Comparison of ENCODE assay signal across 14 cellular contexts in the genomic region with DNA sequence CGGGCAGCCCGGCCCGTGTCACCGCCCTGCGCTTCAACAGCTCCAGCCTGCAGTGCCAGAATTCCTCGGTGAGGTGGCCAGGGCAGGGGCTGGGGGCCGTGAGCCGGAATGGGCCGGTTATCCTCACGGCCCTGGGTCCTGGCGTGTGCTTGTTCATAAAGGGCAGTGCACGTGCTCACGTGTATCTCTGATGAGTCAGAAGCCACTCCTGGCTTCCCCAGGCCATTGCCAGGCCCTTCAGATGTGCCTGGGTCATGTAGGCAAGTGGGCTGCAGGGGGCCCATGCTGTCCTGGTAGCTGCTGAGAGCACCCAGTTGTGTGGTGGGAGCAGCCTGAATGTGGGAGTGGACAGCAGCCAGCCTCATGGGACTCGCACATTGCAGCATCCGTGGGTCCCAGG. TPM values are rescaled to one million over a fixed set of nuclear protein-coding genes. Genes with fewer than 3 reads are reported as not detected.
DNase-seq lines count a peak whose midpoint lies in the region; ATAC-seq and TF ChIP-seq lines count a peak whose summit lies in the region.
"Had no signal": no experiment of that assay in that cellular context is flagged by ENCODE, and none has a peak within 500 bp of the region (broad histone marks: within the 10 kb centered on the region; RNA-seq: fewer than 3 reads in every experiment).

No MANE protein-coding gene starts in this region.

- ATAC-seq in IMR-90 (ENCODE audit: low read depth), result no peak
- ATAC-seq: GM12878, left colon had no signal

- H3K23ac ChIP-seq in IMR-90 (ENCODE audit: low read depth, low read length), result no peak overlapping the region

- H3K18ac ChIP-seq in IMR-90 (ENCODE audit: low read depth, low read length), result no peak overlapping the region; the same call in 1 of the 2 replicates

- H2AK5ac ChIP-seq in IMR-90 (ENCODE audit: low read depth, low read length), result peak overlapping the region; percentile 5; the same call in 1 of the 2 replicates

- H3K4me3 Mint-ChIP-seq in chondrocyte (ENCODE audit: unreplicated experiment), result no peak overlapping the region
- no peak overlapping the region for H3K4me3 Mint-ChIP-seq in osteocyte (ENCODE audit: unreplicated experiment)
- H3K4me3 Mint-ChIP-seq in activated T-helper 2 cell treated with anti-CD3 and anti-CD28 coated beads, Interferon-gamma antibody, Interleukin-2, Interleukin-4, amounts not matched to agents 10 μg/mL and 5 μg/mL and 100 μg/mL, durations not matched to agents 14 hours and 24 hours and 36 hours (ENCODE audit: low read depth), result no peak overlapping the region

- H4K91ac ChIP-seq in IMR-90 (ENCODE audit: insufficient read depth, low read depth, low read length), result peak overlapping the region; percentile 87

- TF ChIP-seq RAD21 in IMR-90 (IDR thresholded peaks at IDR 0.05; ENCODE audit: low read length), result no peak

- H4K5ac ChIP-seq in IMR-90 (ENCODE audit: low read depth, low read length), result no peak overlapping the region; the same call in 1 of the 2 replicates

- no peak overlapping the region for H2BK5ac ChIP-seq in IMR-90 (ENCODE audit: low read depth, low read length, poor library complexity, severe bottlenecking)

- dilution Hi-C loops in IMR-90 (cut with HindIII; ENCODE audit: low sequenced_read_pairs, unreplicated experiment), result no loop called here

- in situ Hi-C loops in IMR-90 (cut with MboI; ENCODE audit: low sequenced_read_pairs), result no loop called here

- no peaks in the 10 kb centered on the region for H3K9me3 Mint-ChIP-seq in chondrocyte (ENCODE audit: low read depth)
- H3K9me3 Mint-ChIP-seq in osteocyte (ENCODE audit: unreplicated experiment), result no peaks in the 10 kb centered on the region
- H3K9me3 Mint-ChIP-seq in activated T-helper 2 cell treated with anti-CD3 and anti-CD28 coated beads, Interferon-gamma antibody, Interleukin-2, Interleukin-4, amounts not matched to agents 10 μg/mL and 5 μg/mL and 100 μg/mL, durations not matched to agents 14 hours and 24 hours and 36 hours, result no peaks in the 10 kb centered on the region

- H4K20me1 ChIP-seq in BLaER1 treated with 17β-estradiol and CSF1 and Interleukin-3, amounts not matched to agents 10 nM and 100 nM, result peaks cover 16 to 75% (median 51%) of the 10 kb centered on the region in 11 experiments; a peak in 20 of 22 replicates
- H4K20me1 ChIP-seq in IMR-90 (ENCODE audit: insufficient read depth, low read length), result no peaks in the 10 kb centered on the region

- H3K9me3 ChIP-seq in BLaER1 treated with 17β-estradiol and CSF1 and Interleukin-3, amounts not matched to agents 10 nM and 100 nM (replicated peaks in 1 of 11), result no peaks in the 10 kb centered on the region
- H3K9me3 ChIP-seq in IMR-90 (ENCODE audit: control insufficient read depth, insufficient read depth, low read length), result no peaks in the 10 kb centered on the region
- no peaks in the 10 kb centered on the region for H3K9me3 ChIP-seq in ovary
- H3K9me3 ChIP-seq: HAP-1, Peyer's patch had no signal

- no peak overlapping the region for H3K56ac ChIP-seq in IMR-90 (ENCODE audit: extremely low read depth, insufficient read depth, low read length)

- no peaks in the 10 kb centered on the region for H3K27me3 ChIP-seq in BLaER1 treated with 17β-estradiol and CSF1 and Interleukin-3, amounts not matched to agents 10 nM and 100 nM
- H3K27me3 ChIP-seq in IMR-90 (ENCODE audit: control insufficient read depth, insufficient read depth, low read length) (no peaks in the 10 kb centered on the region), ovary (no peaks in the 10 kb centered on the region)
- H3K27me3 ChIP-seq: Peyer's patch had no signal

- H2BK20ac ChIP-seq in IMR-90 (ENCODE audit: low read depth, low read length), result no peak overlapping the region

- BruUV-seq in IMR-90 (replicated peaks; lab: Mats Ljungman, UMichigan), result no TSS peak

- H3K36me3 Mint-ChIP-seq in chondrocyte (ENCODE audit: low read depth) (peaks cover 13% of the 10 kb centered on the region), osteocyte (ENCODE audit: unreplicated experiment) (peaks cover 9% of the 10 kb centered on the region)
- no peaks in the 10 kb centered on the region for H3K36me3 Mint-ChIP-seq in activated T-helper 2 cell treated with anti-CD3 and anti-CD28 coated beads, Interferon-gamma antibody, Interleukin-2, Interleukin-4, amounts not matched to agents 10 μg/mL and 5 μg/mL and 100 μg/mL, durations not matched to agents 14 hours and 24 hours and 36 hours (ENCODE audit: low read depth)

- H3K36me3 ChIP-seq in BLaER1 treated with 17β-estradiol and CSF1 and Interleukin-3, amounts not matched to agents 10 nM and 100 nM, result peaks cover 0 to 52% (median 0%) of the 10 kb centered on the region in 11 experiments; a peak in 4 of 22 replicates
- peaks cover 54% of the 10 kb centered on the region for H3K36me3 ChIP-seq in IMR-90 (ENCODE audit: control insufficient read depth, insufficient read depth, low read length)
- H3K36me3 ChIP-seq in ovary, result no peaks in the 10 kb centered on the region

- peak; percentile 5 for DNase-seq in IMR-90
- no peak for DNase-seq in chondrocyte (ENCODE audit: low spot score)
- no peak for DNase-seq in osteocyte (ENCODE audit: extremely low spot score, unreplicated experiment)
- no peak for DNase-seq in posterior cingulate gyrus
- DNase-seq in activated T-helper 2 cell treated with anti-CD3 and anti-CD28 coated beads, Interferon-gamma antibody, Interleukin-2, Interleukin-4, amounts not matched to agents 10 μg/mL and 5 μg/mL and 100 μg/mL, durations not matched to agents 14 hours and 24 hours and 36 hours (ENCODE audit: low spot score), result no peak
- DNase-seq in DMS114 treated with DMSO at 0.1 percent for 48 hours (lab: John Stamatoyannopoulos, UW; ENCODE audit: unreplicated experiment), result no peak
- DNase-seq in ovary, result no peak
- DNase-seq: AML-193, Calu3, left colon, Peyer's patch had no signal

- H3K4ac ChIP-seq in IMR-90 (ENCODE audit: low read depth, low read length), result peak overlapping the region; percentile 45

- CTCF ChIA-PET in IMR-90 (lab: Yijun Ruan, JAX), result no interaction called here

- no peak for TF ChIP-seq CTCF in IMR-90 (conservative IDR thresholded peaks at IDR 0.05; ENCODE audit: low read depth, low read length)
- TF ChIP-seq CTCF in chondrocyte (IDR thresholded peaks at IDR 0.05), result no peak
- TF ChIP-seq CTCF in osteocyte (IDR thresholded peaks at IDR 0.05), result no peak
- TF ChIP-seq CTCF in ovary (IDR thresholded peaks at IDR 0.05), result no peak

- peaks cover 55 to 93% (median 83%) of the 10 kb centered on the region in 10 experiments for H3K4me1 ChIP-seq in BLaER1 treated with 17β-estradiol and CSF1 and Interleukin-3, amounts not matched to agents 10 nM and 100 nM
- H3K4me1 ChIP-seq in IMR-90 (ENCODE audit: control insufficient read depth, insufficient read depth, low read length), result peaks cover 7% of the 10 kb centered on the region; the same call in 1 of the 2 replicates
- H3K4me1 ChIP-seq in ovary (ENCODE audit: insufficient read depth), result no peaks in the 10 kb centered on the region
- H3K4me1 ChIP-seq: HAP-1, Peyer's patch had no signal

- no peak overlapping the region for H3K4me3 ChIP-seq in BLaER1 treated with 17β-estradiol and CSF1 and Interleukin-3, amounts not matched to agents 10 nM and 100 nM
- H3K4me3 ChIP-seq in IMR-90 (ENCODE audit: insufficient read depth, low read depth, low read length), result no peak overlapping the region
- no peak overlapping the region for H3K4me3 ChIP-seq in ovary
- H3K4me3 ChIP-seq: GM12878, HAP-1, Peyer's patch had no signal

- no peak overlapping the region for H2BK15ac ChIP-seq in IMR-90 (ENCODE audit: low read depth, low read length)

- TF ChIP-seq EP300 in ovary (IDR thresholded peaks at IDR 0.05), result no peak

- peak overlapping the region; percentile 76 to 89 (median 82) for H3K4me2 ChIP-seq in BLaER1 treated with 17β-estradiol and CSF1 and Interleukin-3, amounts not matched to agents 10 nM and 100 nM
- no peak overlapping the region for H3K4me2 ChIP-seq in IMR-90 (ENCODE audit: low read depth, low read length)

- H3K9ac ChIP-seq in BLaER1 treated with 17β-estradiol and CSF1 and Interleukin-3, amounts not matched to agents 10 nM and 100 nM, result peak overlapping the region in 4 of 11 experiments; percentile 29 to 65 (median 40); a peak in 4 of 22 replicates
- no peak overlapping the region for H3K9ac ChIP-seq in IMR-90 (ENCODE audit: low read depth, low read length)

- 89% methylated on average over 8 of the region's 15 CpGs; no CpG with 5 or more reads in 1 of the 2 experiments for WGBS in IMR-90 (ENCODE audit: extremely low coverage in 2 of 2, insufficient read length in 1 of 2), 2 experiments
- 75 to 92% (median 91%) methylated on average over 12 to 15 of the region's 15 CpGs for WGBS in ovary, 3 donors

- H3K27ac Mint-ChIP-seq in chondrocyte (ENCODE audit: unreplicated experiment), result peak overlapping the region; percentile 90
- peak overlapping the region; percentile 72 for H3K27ac Mint-ChIP-seq in osteocyte (ENCODE audit: unreplicated experiment)
- no peak overlapping the region for H3K27ac Mint-ChIP-seq in activated T-helper 2 cell treated with anti-CD3 and anti-CD28 coated beads, Interferon-gamma antibody, Interleukin-2, Interleukin-4, amounts not matched to agents 10 μg/mL and 5 μg/mL and 100 μg/mL, durations not matched to agents 14 hours and 24 hours and 36 hours

- intact Hi-C loops in IMR-90 (cut with micrococcal nuclease) (no loop called here), posterior cingulate gyrus (cut with DNase I) (no loop called here), ovary (cut with DNase I) (no loop called here)
- intact Hi-C loops in activated T-helper 2 cell treated with anti-CD3 and anti-CD28 coated beads, Interferon-gamma antibody, Interleukin-2, Interleukin-4, amounts not matched to agents 10 μg/mL and 5 μg/mL and 100 μg/mL, durations not matched to agents 14 hours and 24 hours and 36 hours (cut with micrococcal nuclease), result no loop called here

- H3K4me1 Mint-ChIP-seq in chondrocyte (ENCODE audit: low read depth) (peaks cover 38% of the 10 kb centered on the region), osteocyte (ENCODE audit: unreplicated experiment) (peaks cover 32% of the 10 kb centered on the region)
- peaks cover 2% of the 10 kb centered on the region for H3K4me1 Mint-ChIP-seq in activated T-helper 2 cell treated with anti-CD3 and anti-CD28 coated beads, Interferon-gamma antibody, Interleukin-2, Interleukin-4, amounts not matched to agents 10 μg/mL and 5 μg/mL and 100 μg/mL, durations not matched to agents 14 hours and 24 hours and 36 hours (ENCODE audit: low read depth)

- H3K79me1 ChIP-seq in IMR-90 (ENCODE audit: low read depth in 1 of 2, low read length in 2 of 2), result peaks cover 7 to 27% of the 10 kb centered on the region in 2 experiments; a peak in 3 of 4 replicates

- POLR2A ChIA-PET in IMR-90 (lab: Charles Lee; ENCODE audit: unreplicated experiment), result no interaction called here

- peak overlapping the region; percentile 7 for H2AK9ac ChIP-seq in IMR-90 (replicated peaks; ENCODE audit: low read depth, low read length, poor library complexity)

- peak overlapping the region; percentile 19; the same call in 1 of the 2 replicates for H2BK120ac ChIP-seq in IMR-90 (ENCODE audit: low read depth, low read length)

- H2AFZ ChIP-seq in IMR-90 (replicated peaks; ENCODE audit: low read length, poor library complexity), result no peak overlapping the region

- H3K27ac ChIP-seq in BLaER1 treated with 17β-estradiol and CSF1 and Interleukin-3, amounts not matched to agents 10 nM and 100 nM, result peak overlapping the region in 2 of 11 experiments; percentile 38 to 66; a peak in 5 of 22 replicates
- peak overlapping the region; percentile 73 for H3K27ac ChIP-seq in IMR-90 (ENCODE audit: insufficient read depth, low read length)
- H3K27ac ChIP-seq in ovary, result no peak overlapping the region
- H3K27ac ChIP-seq: Peyer's patch had no signal

- 0 out of 2 replicates have a peak overlapping the region, but pooled peaks have one; percentile 15 for H3K14ac ChIP-seq in IMR-90 (replicated peaks; ENCODE audit: low read depth, low read length)

- H3K27me3 Mint-ChIP-seq in chondrocyte (ENCODE audit: low read depth) (no peaks in the 10 kb centered on the region), osteocyte (ENCODE audit: unreplicated experiment) (no peaks in the 10 kb centered on the region)
- H3K27me3 Mint-ChIP-seq in activated T-helper 2 cell treated with anti-CD3 and anti-CD28 coated beads, Interferon-gamma antibody, Interleukin-2, Interleukin-4, amounts not matched to agents 10 μg/mL and 5 μg/mL and 100 μg/mL, durations not matched to agents 14 hours and 24 hours and 36 hours (ENCODE audit: low read depth), result no peaks in the 10 kb centered on the region

- no peak for TF ChIP-seq POLR2A in IMR-90 (IDR thresholded peaks at IDR 0.05; ENCODE audit: low read depth, low read length)
- no peak for TF ChIP-seq POLR2A in ovary (IDR thresholded peaks at IDR 0.05)

- peak overlapping the region; percentile 33 to 90; a peak in 2 of 4 replicates for H4K8ac ChIP-seq in IMR-90 (ENCODE audit: low read depth in 2 of 2, low read length in 2 of 2)

- no peaks in the 10 kb centered on the region for H3K9me1 ChIP-seq in IMR-90 (ENCODE audit: insufficient read depth, low read length)

RNA-seq across cellular contexts. Expression of gene PLXNA1, which starts 29.2 kb away (rescaled TPM):
- 13.6 and 14.4 TPM in 2 replicates for total RNA-seq in IMR-90 (2012; rRNA removed)
- polyA plus RNA-seq in IMR-90 (2012; rRNA removed), result 49.4 and 61.7 TPM in 2 replicates
- 25.5 and 52.4 TPM in 2 replicates for polyA plus RNA-seq in IMR-90 (2012; cell fraction: cytosol; rRNA removed)
- 88.7 and 218 TPM in 2 replicates for polyA plus RNA-seq in IMR-90 (2012; cell fraction: nucleus; rRNA removed; ENCODE audit: low replicate concordance)
- 69.8 to 99.1 TPM (median 98.2 TPM) in 3 replicates for total RNA-seq in chondrocyte
- 60.5 and 65.5 TPM in 2 replicates for total RNA-seq in osteocyte
- total RNA-seq in activated T-helper 2 cell treated with anti-CD3 and anti-CD28 coated beads, Interferon-gamma antibody, Interleukin-2, Interleukin-4, amounts not matched to agents 10 μg/mL and 5 μg/mL and 100 μg/mL, durations not matched to agents 14 hours and 24 hours and 36 hours, result 17.2 and 18.9 TPM in 2 replicates
- 10 to 100 TPM; 13.8 to 47.2 (median 27.6) TPM for total RNA-seq in ovary
- polyA plus RNA-seq in ovary, result 10 to 100 TPM in 1 of 2 donors, 1 to 10 TPM in 1; 9.2 to 10.6 TPM
